In genomic region chr11:47616726-47617416, GRCh38 we compare ENCODE assay signal across 8 cellular contexts. TPM values are rescaled to one million over a fixed set of nuclear protein-coding genes. Genes with fewer than 3 reads are reported as not detected.
DNase-seq lines count a peak whose midpoint lies in the region; ATAC-seq and TF ChIP-seq lines count a peak whose summit lies in the region.

No MANE protein-coding gene starts in this region.

- peak; percentile 75 for TF ChIP-seq CTCF in GM12874 (IDR thresholded peaks at IDR 0.05; ENCODE audit: insufficient read depth, low read depth, low read length)

- DNase-seq in Ammon's horn (ENCODE audit: low spot score) (peak; percentile 82), NCI-H69 (lab: John Stamatoyannopoulos, UW) (peak; percentile 53), cerebellar cortex (ENCODE audit: low spot score) (peak; percentile 88), left lobe of liver (ENCODE audit: low spot score) (no peak), T1000 (lab: John Stamatoyannopoulos, UW) (no peak), NCI-H1048 (lab: John Stamatoyannopoulos, UW) (no peak)
- no peak for DNase-seq in stimulated activated naive CD4-positive, alpha-beta T cell treated with Interleukin-2 at 50 U/mL for 16 hours (lab: John Stamatoyannopoulos, UW)

- peak; percentile 48 for ATAC-seq in left lobe of liver

RNA-seq across cellular contexts. Expression of gene C1QTNF4, which starts 22.7 kb away (rescaled TPM):
- total RNA-seq in left lobe of liver, result 0.45 TPM

RNA-seq across cellular contexts. Expression of gene MTCH2, which starts 25.5 kb away (rescaled TPM):
- 150 TPM for total RNA-seq in left lobe of liver

RNA-seq across cellular contexts. Expression of gene FAM180B, which starts 30.4 kb away (rescaled TPM):
- not detected for total RNA-seq in left lobe of liver

RNA-seq across cellular contexts. Expression of gene NDUFS3, which starts 38.0 kb away (rescaled TPM):
- total RNA-seq in left lobe of liver, result 58.2 TPM

RNA-seq across cellular contexts. Expression of gene KBTBD4, which starts 38.1 kb away (rescaled TPM):
- total RNA-seq in left lobe of liver, result 7.0 TPM

Comparison
In these comparisons a context has a peak if more than half of its experiments do, and no peak if none do; other contexts are left out.
1. DNase-seq: peak in Ammon's horn (single experiment), NCI-H69 (single experiment) and cerebellar cortex (single experiment); none in left lobe of liver (single experiment), T1000 (single experiment), NCI-H1048 (single experiment) and stimulated activated naive CD4-positive, alpha-beta T cell treated with Interleukin-2 at 50 U/mL for 16 hours (single experiment).